1 cellular context compared by ENCODE assay signal in genomic region chr5:43006411-43007202, GRCh38.
TF ChIP-seq lines count a peak whose summit lies in the region.

No MANE protein-coding gene starts in this region.

TF ChIP-seq in GM12878, 131 proteins besides CTCF, POLR2A, EP300 and RAD21 (continued from another document):
- no peak for TF ChIP-seq USF2 (IDR thresholded peaks at IDR 0.05; ENCODE audit: borderline replicate concordance, low read depth, low read length)
